ENCODE assay signal across 17 cellular contexts in the genomic region with DNA sequence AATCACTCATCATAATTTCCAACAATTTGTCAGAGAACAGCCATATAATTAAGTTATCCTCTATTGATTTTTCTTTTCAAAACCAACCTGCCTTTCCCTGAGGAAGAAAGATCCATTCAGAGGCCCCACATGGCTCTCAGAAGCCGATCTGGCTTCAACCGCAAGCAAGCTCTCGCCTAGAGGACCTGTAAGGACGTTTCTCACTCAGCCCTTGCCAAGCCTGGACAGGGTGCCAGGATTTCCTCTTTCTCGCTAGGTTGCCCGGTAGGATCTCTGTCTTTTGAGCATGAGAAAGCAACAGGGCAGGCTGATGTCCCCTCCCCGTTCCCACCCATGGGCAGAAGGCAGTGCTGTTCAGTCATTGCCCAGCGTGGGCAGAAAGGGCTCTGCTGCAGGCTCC. TPM values are rescaled to one million over a fixed set of nuclear protein-coding genes. Genes with fewer than 3 reads are reported as not detected.
DNase-seq lines count a peak whose midpoint lies in the region; ATAC-seq and TF ChIP-seq lines count a peak whose summit lies in the region.
"Had no signal": no experiment of that assay in that cellular context is flagged by ENCODE, and none has a peak within 500 bp of the region (broad histone marks: within the 10 kb centered on the region; RNA-seq: fewer than 3 reads in every experiment).

No MANE protein-coding gene starts in this region.

- WGBS in HUES64, result 88% methylated on average over 8 of the region's 8 CpGs
- 38 to 51% (median 40%) methylated on average over 8 of the region's 8 CpGs for WGBS in psoas muscle, 3 donors

- H3K36me3 ChIP-seq in HUES64 (ENCODE audit: insufficient read depth, low read length) (no peaks in the 10 kb centered on the region), psoas muscle (ENCODE audit: insufficient read depth in 1 of 2, low read depth in 1 of 2) (peaks cover 2 to 76% of the 10 kb centered on the region in 2 donors)
- H3K36me3 ChIP-seq in effector memory CD4-positive, alpha-beta T cell (ENCODE audit: control insufficient read depth, insufficient read depth, low read length), result peaks cover 4% of the 10 kb centered on the region

- H3K4me1 ChIP-seq in HUES64 (ENCODE audit: insufficient read depth, low read length), result no peaks in the 10 kb centered on the region
- peaks cover 7% of the 10 kb centered on the region for H3K4me1 ChIP-seq in psoas muscle
- H3K4me1 ChIP-seq in effector memory CD4-positive, alpha-beta T cell (ENCODE audit: control insufficient read depth, insufficient read depth, low read length, poor library complexity, severe bottlenecking), result peaks cover 6% of the 10 kb centered on the region
- H3K4me1 ChIP-seq: A549, BE2C had no signal

- DNase-seq in LNCaP clone FGC (ENCODE audit: low read depth) (peak; percentile 21), cerebellum (ENCODE audit: low spot score) (peak; percentile 24), psoas muscle (no peak), GF-D8 (lab: John Stamatoyannopoulos, UW) (no peak)
- no peak for DNase-seq in effector memory CD4-positive, alpha-beta T cell
- DNase-seq: BE2C; CD4-positive, alpha-beta memory T cell; DMS153; DMS79 treated with DMSO at 0.1 percent for 48 hours; EL; HCEC 1CT; HFFc6 had no signal

- H3K27ac ChIP-seq in HUES64 (ENCODE audit: low read depth, low read length) (no peak overlapping the region), psoas muscle (no peak overlapping the region)
- no peak overlapping the region for H3K27ac ChIP-seq in effector memory CD4-positive, alpha-beta T cell (ENCODE audit: insufficient read depth, low read length, poor library complexity, severe bottlenecking)
- H3K27ac ChIP-seq: A549, C4-2B, HL-60 had no signal

- ATAC-seq in psoas muscle (peak in 3 of 4 donors; percentile 29 to 52 (median 51)), GM21619 (IDR thresholded peaks at IDR 0.05; ENCODE audit: unreplicated experiment) (no peak)
- ATAC-seq: A549 had no signal

- H3K27me3 ChIP-seq in HUES64 (ENCODE audit: insufficient read depth, low read length), result no peaks in the 10 kb centered on the region
- H3K27me3 ChIP-seq in psoas muscle (ENCODE audit: insufficient read depth in 3 of 3, low read length in 2 of 3), result no peaks in the 10 kb centered on the region
- no peaks in the 10 kb centered on the region for H3K27me3 ChIP-seq in effector memory CD4-positive, alpha-beta T cell (replicated peaks; ENCODE audit: control insufficient read depth, insufficient read depth, low read length, poor library complexity, severe bottlenecking)
- H3K27me3 ChIP-seq: BE2C had no signal

- TF ChIP-seq CTCF in LNCaP clone FGC (IDR thresholded peaks at IDR 0.05; ENCODE audit: control insufficient read depth, extremely low read depth, insufficient read depth) (no peak), psoas muscle (IDR thresholded peaks at IDR 0.05) (no peak)

- no peak overlapping the region for H3K4me3 ChIP-seq in HUES64 (ENCODE audit: low read length)
- no peak overlapping the region for H3K4me3 ChIP-seq in LNCaP clone FGC (ENCODE audit: low read depth, low read length)
- H3K4me3 ChIP-seq in psoas muscle, result no peak overlapping the region
- no peak overlapping the region for H3K4me3 ChIP-seq in effector memory CD4-positive, alpha-beta T cell (ENCODE audit: insufficient read depth, low read depth, low read length, poor library complexity, severe bottlenecking)
- H3K4me3 ChIP-seq: A549 had no signal

- intact Hi-C loops in psoas muscle (cut with DNase I), result no loop called here

- 0 out of 2 replicates have a peak overlapping the region, but pooled peaks have one; percentile 20 for H3K9ac ChIP-seq in HUES64 (ENCODE audit: low read depth, low read length)

- no peaks in the 10 kb centered on the region for H3K9me3 ChIP-seq in HUES64 (ENCODE audit: insufficient read depth, low read depth, low read length)
- H3K9me3 ChIP-seq in psoas muscle, result no peaks in the 10 kb centered on the region
- H3K9me3 ChIP-seq in effector memory CD4-positive, alpha-beta T cell (ENCODE audit: control insufficient read depth, low read length), result no peaks in the 10 kb centered on the region
- H3K9me3 ChIP-seq: A549, BE2C had no signal

RNA-seq across cellular contexts. Expression of gene AIFM2, which starts 13.0 kb away (rescaled TPM):
- polyA plus RNA-seq in HUES64 (2013, experiment 1 of 2), result 3.0 TPM
- polyA plus RNA-seq in HUES64 (2013, experiment 2 of 2), result 2.4 TPM
- total RNA-seq in cerebellum (1.4 TPM), psoas muscle (10 to 100 TPM; 10.1 to 14.5 (median 10.4) TPM)
- polyA plus RNA-seq in psoas muscle, result 10 to 100 TPM in 2 of 3 donors, 1 to 10 TPM in 1; 8.7 to 40.5 (median 26.3) TPM

RNA-seq across cellular contexts. Expression of gene TYSND1, which starts 26.9 kb away (rescaled TPM):
- polyA plus RNA-seq in HUES64 (2013, experiment 1 of 2), result 7.7 TPM
- polyA plus RNA-seq in HUES64 (2013, experiment 2 of 2), result 8.2 TPM
- total RNA-seq in cerebellum (8.5 TPM), psoas muscle (1 to 10 TPM; 2.4 to 4.7 (median 3.7) TPM)
- polyA plus RNA-seq in psoas muscle, result 1 to 10 TPM; 2.8 to 7.5 (median 4.1) TPM

RNA-seq across cellular contexts. Expression of gene SAR1A, which starts 50.7 kb away (rescaled TPM):
- polyA plus RNA-seq in HUES64 (2013, experiment 1 of 2), result 56.2 TPM
- 55.3 TPM for polyA plus RNA-seq in HUES64 (2013, experiment 2 of 2)
- 98.9 TPM for total RNA-seq in cerebellum
- total RNA-seq in psoas muscle, result 10 to 100 TPM; 70.0 to 96.8 (median 90.7) TPM
- polyA plus RNA-seq in psoas muscle, result 10 to 100 TPM; 38.2 to 87.7 (median 63.6) TPM

Comparison
In these comparisons a context has a peak if more than half of its experiments do, and no peak if none do; other contexts are left out.
1. DNase-seq: peak in LNCaP clone FGC (single experiment) and cerebellum (single experiment); none in psoas muscle (0 of 2), GF-D8 (single experiment) and effector memory CD4-positive, alpha-beta T cell (0 of 3).